8 cellular contexts compared by ENCODE assay signal in genomic region chr20:63521602-63522001, GRCh38. TPM values are rescaled to one million over a fixed set of nuclear protein-coding genes. Genes with fewer than 3 reads are reported as not detected.
A peak's percentile ranks its signal among the peaks of the same experiment; 100 is the strongest.
DNase-seq lines count a peak whose midpoint lies in the region; ATAC-seq, FAIRE-seq and TF ChIP-seq lines count a peak whose summit lies in the region.

No MANE protein-coding gene starts in this region.

- peak overlapping the region; percentile 94 for H2AK9ac ChIP-seq in IMR-90 (replicated peaks; ENCODE audit: low read depth, low read length, poor library complexity)

- peak overlapping the region; percentile 90 for H3K27ac ChIP-seq in IMR-90 (ENCODE audit: insufficient read depth, low read length)
- H3K27ac ChIP-seq in GM12878 (ENCODE audit: control insufficient read depth, insufficient read depth): peak overlapping the region; percentile 58; the same call in 1 of the 2 replicates
- peak overlapping the region; percentile 31 for H3K27ac ChIP-seq in stomach smooth muscle (ENCODE audit: low read length)

- H3K4me1 ChIP-seq in IMR-90 (ENCODE audit: control insufficient read depth, insufficient read depth, low read length) (peaks cover 13% of the 10 kb centered on the region), GM12878 (ENCODE audit: control insufficient read depth, insufficient read depth, low read length) (peaks cover 4% of the 10 kb centered on the region), stomach smooth muscle (ENCODE audit: control insufficient read depth, insufficient read depth, low read length) (peaks cover 21% of the 10 kb centered on the region)

- no peak for FAIRE-seq in GM12878 (lab: Jason Lieb, UNC)

- H3K18ac ChIP-seq in IMR-90 (ENCODE audit: low read depth, low read length): no peak overlapping the region

- ATAC-seq in IMR-90 (ENCODE audit: low read depth) (no peak), GM12878 (no peak), HG03039 (IDR thresholded peaks at IDR 0.05; ENCODE audit: unreplicated experiment) (no peak), GM18520 (IDR thresholded peaks at IDR 0.05; ENCODE audit: unreplicated experiment) (no peak)

- POLR2A ChIA-PET in IMR-90 (lab: Charles Lee; ENCODE audit: unreplicated experiment): interaction anchor here (1.1 kb wide), 1 partner anchor 24 kb away, joined by 3 read pairs; no protein-coding TSS in a partner anchor
- POLR2A ChIA-PET in GM12878 (lab: Charles Lee): interaction anchor here (0.6 to 3.8 kb wide), 10 partner anchors 8 to 220 kb away, joined by 3 to 33 read pairs (median 3); partner anchors contain the start of genes HELZ2 and PTK6

- H2AFZ ChIP-seq in IMR-90 (replicated peaks; ENCODE audit: low read length, poor library complexity) (peak overlapping the region; percentile 89), GM12878 (ENCODE audit: control insufficient read depth, low read depth, low read length) (no peak overlapping the region)

- H3K27me3 ChIP-seq in IMR-90 (ENCODE audit: control insufficient read depth, insufficient read depth, low read length): no peaks in the 10 kb centered on the region
- no peaks in the 10 kb centered on the region for H3K27me3 ChIP-seq in GM12878 (replicated peaks in 1 of 2; ENCODE audit: control insufficient read depth in 2 of 2, insufficient read depth in 2 of 2, low read length in 1 of 2)
- H3K27me3 ChIP-seq in kidney epithelial cell (ENCODE audit: control insufficient read depth, insufficient read depth, low read length): peaks cover 2% of the 10 kb centered on the region
- H3K27me3 ChIP-seq in stomach smooth muscle (ENCODE audit: control insufficient read depth in 1 of 2, insufficient read depth in 2 of 2, low read length in 2 of 2): no peaks in the 10 kb centered on the region

- peak overlapping the region; percentile 78; the same call in 1 of the 2 replicates for H3K14ac ChIP-seq in IMR-90 (replicated peaks; ENCODE audit: low read depth, low read length)

- WGBS in IMR-90 (ENCODE audit: extremely low coverage in 2 of 2, insufficient read length in 1 of 2), 2 experiments: 6% methylated on average over 3 of the region's 23 CpGs; no CpG with 5 or more reads in 1 of the 2 experiments
- WGBS in GM12878 (ENCODE audit: insufficient coverage, insufficient replicate concordance, low lambda C conversion rate, missing lambda C conversion rate): 89% methylated on average over 20 of the region's 23 CpGs

- dilution Hi-C loops in IMR-90 (cut with HindIII; ENCODE audit: low sequenced_read_pairs, unreplicated experiment): no loop called here

- TF ChIP-seq RAD21 in IMR-90 (IDR thresholded peaks at IDR 0.05; ENCODE audit: low read length) (no peak), GM12878 (IDR thresholded peaks at IDR 0.05; ENCODE audit: insufficient read depth, low read depth, low read length) (no peak)

- peak overlapping the region; percentile 78; the same call in 1 of the 2 replicates for H3K23ac ChIP-seq in IMR-90 (ENCODE audit: low read depth, low read length)

- H2BK20ac ChIP-seq in IMR-90 (ENCODE audit: low read depth, low read length): no peak overlapping the region

- RAD21 ChIA-PET in GM12878 (lab: Charles Lee; ENCODE audit: unreplicated experiment): interaction anchor here (2.4 kb wide), 1 partner anchor 16 kb away, joined by 20 read pairs; the partner anchor contains the start of gene PTK6

- H3K9ac ChIP-seq in IMR-90 (ENCODE audit: low read depth, low read length): peak overlapping the region; percentile 89
- peak overlapping the region; percentile 80 for H3K9ac ChIP-seq in GM12878 (ENCODE audit: control insufficient read depth, insufficient read depth, low read length)
- H3K9ac ChIP-seq in stomach smooth muscle (ENCODE audit: low read length in 2 of 2): peak overlapping the region; percentile 71 to 78

- peaks cover 8% of the 10 kb centered on the region for H3K79me2 ChIP-seq in GM12878 (ENCODE audit: control insufficient read depth, insufficient read depth, low read length)

- H2BK120ac ChIP-seq in IMR-90 (ENCODE audit: low read depth, low read length): no peak overlapping the region

- intact Hi-C loops in IMR-90 (cut with micrococcal nuclease) (no loop called here), GM12878 (cut with micrococcal nuclease; ENCODE audit: unreplicated experiment) (no loop called here)

- BruUV-seq in IMR-90 (replicated peaks; lab: Mats Ljungman, UMichigan): no TSS peak
- no TSS peak for BruUV-seq in GM12878 (replicated peaks; lab: Mats Ljungman, UMichigan)

- H3K9me3 ChIP-seq in IMR-90 (ENCODE audit: control insufficient read depth, insufficient read depth, low read length) (no peaks in the 10 kb centered on the region), GM12878 (replicated peaks; ENCODE audit: control insufficient read depth, insufficient read depth, low read length) (peaks cover 4% of the 10 kb centered on the region; the same call in 2 of the 3 replicates), stomach smooth muscle (ENCODE audit: control insufficient read depth in 2 of 2, low read length in 2 of 2) (no peaks in the 10 kb centered on the region)

- TF ChIP-seq POLR2A in IMR-90 (IDR thresholded peaks at IDR 0.05; ENCODE audit: low read depth, low read length): no peak
- TF ChIP-seq POLR2A in GM12878 (IDR thresholded peaks at IDR 0.05; ENCODE audit: low read depth, low read length): no peak

- H3K79me1 ChIP-seq in IMR-90 (ENCODE audit: low read depth in 1 of 2, low read length in 2 of 2): peaks cover 19 to 38% of the 10 kb centered on the region in 2 experiments

- H3K36me3 ChIP-seq in IMR-90 (ENCODE audit: control insufficient read depth, insufficient read depth, low read length) (peaks cover 23% of the 10 kb centered on the region), GM12878 (ENCODE audit: control insufficient read depth in 2 of 2, insufficient read depth in 2 of 2, low read length in 1 of 2) (peaks cover 0 to 2% of the 10 kb centered on the region in 2 experiments; a peak in 1 of 4 replicates), kidney epithelial cell (ENCODE audit: control insufficient read depth, insufficient read depth, low read length) (peaks cover 8% of the 10 kb centered on the region), stomach smooth muscle (ENCODE audit: control insufficient read depth in 2 of 2, insufficient read depth in 2 of 2, low read length in 2 of 2) (no peaks in the 10 kb centered on the region)

- DNase-seq in IMR-90 (no peak), GM12878 (ENCODE audit: low read depth, low spot score) (no peak), kidney epithelial cell (ENCODE audit: low read depth) (no peak), NCI-H1417 treated with DMSO at 0.1 percent for 48 hours (lab: John Stamatoyannopoulos, UW) (no peak), GM20000 (ENCODE audit: low spot score) (no peak)

- no peak overlapping the region for H4K91ac ChIP-seq in IMR-90 (ENCODE audit: insufficient read depth, low read depth, low read length)

- no peak overlapping the region for H3K56ac ChIP-seq in IMR-90 (ENCODE audit: extremely low read depth, insufficient read depth, low read length)

- H4K5ac ChIP-seq in IMR-90 (ENCODE audit: low read depth, low read length): no peak overlapping the region

- TF ChIP-seq EP300 in GM12878 (IDR thresholded peaks at IDR 0.05; ENCODE audit: borderline replicate concordance in 1 of 2, control insufficient read depth in 1 of 2, low read depth in 2 of 2, low read length in 2 of 2): no peak

- no peak overlapping the region for H2BK5ac ChIP-seq in IMR-90 (ENCODE audit: low read depth, low read length, poor library complexity, severe bottlenecking)

- H4K20me1 ChIP-seq in IMR-90 (ENCODE audit: insufficient read depth, low read length) (peaks cover 29% of the 10 kb centered on the region), GM12878 (ENCODE audit: control insufficient read depth, insufficient read depth) (no peaks in the 10 kb centered on the region)

- H3K4me2 ChIP-seq in IMR-90 (ENCODE audit: low read depth, low read length): peak overlapping the region; percentile 80
- H3K4me2 ChIP-seq in GM12878 (ENCODE audit: control insufficient read depth, insufficient read depth): peak overlapping the region; percentile 99

- H3K9me1 ChIP-seq in IMR-90 (ENCODE audit: insufficient read depth, low read length): peaks cover 11% of the 10 kb centered on the region; the same call in 1 of the 2 replicates

- H4K8ac ChIP-seq in IMR-90 (ENCODE audit: low read depth in 2 of 2, low read length in 2 of 2): peak overlapping the region in 1 of 2 experiments; percentile 37; a peak in 1 of 4 replicates

- no peak for TF ChIP-seq CTCF in IMR-90 (conservative IDR thresholded peaks at IDR 0.05; ENCODE audit: low read depth, low read length)
- TF ChIP-seq CTCF in GM12878 (IDR thresholded peaks at IDR 0.05 in 2 of 3, conservative IDR thresholded peaks at IDR 0.05 in 1 of 3; ENCODE audit: control insufficient read depth in 2 of 3, extremely low read depth in 1 of 3, insufficient read depth in 1 of 3, low read depth in 3 of 3, low read length in 3 of 3): no peak
- TF ChIP-seq CTCF in kidney epithelial cell (IDR thresholded peaks at IDR 0.05; ENCODE audit: insufficient read depth, low read length, poor library complexity, severe bottlenecking): no peak
- no peak for TF ChIP-seq CTCF in GM20000 (IDR thresholded peaks at IDR 0.05; ENCODE audit: extremely low read depth, missing control alignments)

- H3K4me3 ChIP-seq in IMR-90 (ENCODE audit: insufficient read depth, low read depth, low read length) (peak overlapping the region; percentile 97), GM12878 (peak overlapping the region; percentile 86), kidney epithelial cell (ENCODE audit: low read depth, low read length) (peak overlapping the region; percentile 86), stomach smooth muscle (ENCODE audit: low read length in 2 of 2) (peak overlapping the region; percentile 79 to 88)

- H2BK15ac ChIP-seq in IMR-90 (ENCODE audit: low read depth, low read length): no peak overlapping the region

- in situ Hi-C loops in IMR-90 (cut with MboI; ENCODE audit: low sequenced_read_pairs): no loop called here
- in situ Hi-C loops in GM12878 (cut with MboI): no loop called here

- SMC1A ChIA-PET in GM12878 (lab: Charles Lee; ENCODE audit: uncharacterized antibody, unreplicated experiment): interaction anchor here (1.2 kb wide), 1 partner anchor 80 kb away, joined by 7 read pairs; no protein-coding TSS in a partner anchor

- H3K4ac ChIP-seq in IMR-90 (ENCODE audit: low read depth, low read length): peak overlapping the region; percentile 75; the same call in 1 of the 2 replicates

- CTCF ChIA-PET in IMR-90 (lab: Yijun Ruan, JAX): interaction anchor here (1.0 to 1.7 kb wide), 3 partner anchors 16 to 26 kb away, joined by 4 read pairs; partner anchors contain the start of gene PTK6
- CTCF ChIA-PET in GM12878 (lab: Yijun Ruan, JAX): interaction anchor here (0.6 to 2.1 kb wide), 5 partner anchors 16 to 517 kb away, joined by 3 to 10 read pairs (median 3); partner anchors contain the start of genes PTK6 and RTEL1

- H2AK5ac ChIP-seq in IMR-90 (ENCODE audit: low read depth, low read length): peak overlapping the region; percentile 59

RNA-seq across cellular contexts. Expression of gene PPDPF, which starts 1.0 kb away (rescaled TPM):
- 12.9 and 17.2 TPM in 2 replicates for total RNA-seq in IMR-90 (2012; rRNA removed)
- polyA plus RNA-seq in IMR-90 (2012; rRNA removed): 171 and 200 TPM in 2 replicates
- polyA plus RNA-seq in IMR-90 (2012; cell fraction: cytosol; rRNA removed): 100 and 301 TPM in 2 replicates
- 38.4 and 113 TPM in 2 replicates for polyA plus RNA-seq in IMR-90 (2012; cell fraction: nucleus; rRNA removed; ENCODE audit: low replicate concordance)
- total RNA-seq in GM12878 (2013; cell fraction: nucleolus; rRNA removed): 19.4 and 22.6 TPM in 2 replicates
- 36.8 and 47.6 TPM in 2 replicates for total RNA-seq in GM12878 (2014; rRNA removed)
- 3.2 and 5.1 TPM in 2 replicates for total RNA-seq in GM12878 (2014; rRNA removed; fragmentation: Illumina TruSeq; extraction: Trizol)
- total RNA-seq in GM12878 (2021): 154 TPM in 2 replicates
- 9.0 TPM for polyA plus RNA-seq in GM12878 (2011; ENCODE audit: low read depth)
- 0.72 and 1.5 TPM in 2 replicates for polyA plus RNA-seq in GM12878 (2011; rRNA removed)
- polyA plus RNA-seq in GM12878 (2011; cell fraction: cytosol; rRNA removed): 6.2 and 8.5 TPM in 2 replicates
- 12.2 and 16.6 TPM in 2 replicates for polyA plus RNA-seq in GM12878 (2011; cell fraction: nucleus; rRNA removed)
- 103 and 151 TPM in 2 replicates for polyA plus RNA-seq in GM12878 (2012)
- 5.2 TPM in 1 of 2 replicates, not detected in the other for polyA plus RNA-seq in GM12878 (2014; fragmentation: Illumina TruSeq; extraction: Trizol)
- polyA plus RNA-seq in GM12878 (2014; fragmentation: Nextera tagmentation; extraction: Ambion mirVana): 1 to 10 TPM in 1 of 2 experiments, under 1 TPM in 1; 0.32 to 2.8 TPM
- polyA plus RNA-seq in GM12878 (2014; rRNA removed): 77.6 and 87.7 TPM in 2 replicates
- polyA plus RNA-seq in GM12878 (2016; fragmentation: Nextera tagmentation; extraction: Ambion mirVana): 10 to 100 TPM; 40.3 to 42.9 TPM
- 0.95 and 4.6 TPM in 2 replicates for polyA minus RNA-seq in GM12878 (2011; rRNA and poly(A)+ RNA removed)
- 33.7 and 62.3 TPM in 2 replicates for polyA minus RNA-seq in GM12878 (2011; cell fraction: cytosol; rRNA and poly(A)+ RNA removed)
- 11.4 and 14.4 TPM in 2 replicates for polyA minus RNA-seq in GM12878 (2011; cell fraction: nucleus; rRNA and poly(A)+ RNA removed)
- 114 and 211 TPM in 2 replicates for total RNA-seq in kidney epithelial cell

RNA-seq across cellular contexts. Expression of gene PTK6, which starts 15.6 kb away (rescaled TPM):
- not detected in 2 replicates for total RNA-seq in IMR-90 (2012; rRNA removed)
- 0.07 TPM in 1 of 2 replicates, not detected in the other for polyA plus RNA-seq in IMR-90 (2012; rRNA removed)
- polyA plus RNA-seq in IMR-90 (2012; cell fraction: cytosol; rRNA removed): 0.03 and 0.04 TPM in 2 replicates
- 0.19 and 0.28 TPM in 2 replicates for polyA plus RNA-seq in IMR-90 (2012; cell fraction: nucleus; rRNA removed; ENCODE audit: low replicate concordance)
- total RNA-seq in GM12878 (2013; cell fraction: nucleolus; rRNA removed): 0.23 and 0.39 TPM in 2 replicates
- not detected in 2 replicates for total RNA-seq in GM12878 (2014; rRNA removed)
- 0.09 TPM in 1 of 2 replicates, not detected in the other for total RNA-seq in GM12878 (2014; rRNA removed; fragmentation: Illumina TruSeq; extraction: Trizol)
- total RNA-seq in GM12878 (2021): 0.21 and 0.24 TPM in 2 replicates
- 0.22 TPM for polyA plus RNA-seq in GM12878 (2011; ENCODE audit: low read depth)
- 0.20 and 0.32 TPM in 2 replicates for polyA plus RNA-seq in GM12878 (2011; rRNA removed)
- 0.34 and 0.37 TPM in 2 replicates for polyA plus RNA-seq in GM12878 (2011; cell fraction: cytosol; rRNA removed)
- 0.86 and 1.2 TPM in 2 replicates for polyA plus RNA-seq in GM12878 (2011; cell fraction: nucleus; rRNA removed)
- 0.32 and 0.45 TPM in 2 replicates for polyA plus RNA-seq in GM12878 (2012)
- polyA plus RNA-seq in GM12878 (2014; fragmentation: Illumina TruSeq; extraction: Trizol): 0.04 TPM in 1 of 2 replicates, not detected in the other
- under 1 TPM in 1 of 2 experiments, not detected in 1; 0.02 TPM for polyA plus RNA-seq in GM12878 (2014; fragmentation: Nextera tagmentation; extraction: Ambion mirVana)
- polyA plus RNA-seq in GM12878 (2014; rRNA removed): 0.14 and 0.28 TPM in 2 replicates
- polyA plus RNA-seq in GM12878 (2016; fragmentation: Nextera tagmentation; extraction: Ambion mirVana): under 1 TPM in 1 of 2 experiments, not detected in 1; 0.08 TPM
- 0.22 and 0.36 TPM in 2 replicates for polyA minus RNA-seq in GM12878 (2011; rRNA and poly(A)+ RNA removed)
- 0.52 TPM in 1 of 2 replicates, not detected in the other for polyA minus RNA-seq in GM12878 (2011; cell fraction: cytosol; rRNA and poly(A)+ RNA removed)
- polyA minus RNA-seq in GM12878 (2011; cell fraction: nucleus; rRNA and poly(A)+ RNA removed): 0.19 and 0.24 TPM in 2 replicates
- 0.33 and 0.55 TPM in 2 replicates for total RNA-seq in kidney epithelial cell

RNA-seq across cellular contexts. Expression of gene EEF1A2, which starts 22.7 kb away (rescaled TPM):
- total RNA-seq in IMR-90 (2012; rRNA removed): 1.3 and 2.2 TPM in 2 replicates
- 3.2 and 4.6 TPM in 2 replicates for polyA plus RNA-seq in IMR-90 (2012; rRNA removed)
- polyA plus RNA-seq in IMR-90 (2012; cell fraction: cytosol; rRNA removed): 3.8 and 11.2 TPM in 2 replicates
- 4.7 and 11.2 TPM in 2 replicates for polyA plus RNA-seq in IMR-90 (2012; cell fraction: nucleus; rRNA removed; ENCODE audit: low replicate concordance)
- total RNA-seq in GM12878 (2013; cell fraction: nucleolus; rRNA removed): not detected in 2 replicates
- total RNA-seq in GM12878 (2014; rRNA removed): not detected in 2 replicates
- total RNA-seq in GM12878 (2014; rRNA removed; fragmentation: Illumina TruSeq; extraction: Trizol): not detected in 2 replicates
- 0.56 and 0.74 TPM in 2 replicates for total RNA-seq in GM12878 (2021)
- polyA plus RNA-seq in GM12878 (2011; ENCODE audit: low read depth): not detected
- not detected in 2 replicates for polyA plus RNA-seq in GM12878 (2011; rRNA removed)
- 0.04 TPM in 1 of 2 replicates, not detected in the other for polyA plus RNA-seq in GM12878 (2011; cell fraction: cytosol; rRNA removed)
- 0.13 TPM in 1 of 2 replicates, not detected in the other for polyA plus RNA-seq in GM12878 (2011; cell fraction: nucleus; rRNA removed)
- polyA plus RNA-seq in GM12878 (2012): 0.50 and 0.77 TPM in 2 replicates
- polyA plus RNA-seq in GM12878 (2014; fragmentation: Illumina TruSeq; extraction: Trizol): not detected in 2 replicates
- polyA plus RNA-seq in GM12878 (2014; fragmentation: Nextera tagmentation; extraction: Ambion mirVana): not detected
- not detected in 2 replicates for polyA plus RNA-seq in GM12878 (2014; rRNA removed)
- polyA plus RNA-seq in GM12878 (2016; fragmentation: Nextera tagmentation; extraction: Ambion mirVana): not detected
- polyA minus RNA-seq in GM12878 (2011; rRNA and poly(A)+ RNA removed): not detected in 2 replicates
- not detected in 2 replicates for polyA minus RNA-seq in GM12878 (2011; cell fraction: cytosol; rRNA and poly(A)+ RNA removed)
- not detected in 2 replicates for polyA minus RNA-seq in GM12878 (2011; cell fraction: nucleus; rRNA and poly(A)+ RNA removed)
- 14.9 and 18.0 TPM in 2 replicates for total RNA-seq in kidney epithelial cell

RNA-seq across cellular contexts. Expression of gene SRMS, which starts 25.9 kb away (rescaled TPM):
- total RNA-seq in IMR-90 (2012; rRNA removed) (not detected in 2 replicates), GM12878 (2014; rRNA removed) (not detected in 2 replicates), GM12878 (2014; rRNA removed; fragmentation: Illumina TruSeq; extraction: Trizol) (not detected in 2 replicates), GM12878 (2021) (not detected in 2 replicates), kidney epithelial cell (0.48 TPM in 1 of 2 replicates, not detected in the other)
- polyA plus RNA-seq in IMR-90 (2012; rRNA removed) (not detected in 2 replicates), GM12878 (2011; rRNA removed) (0.07 TPM in 1 of 2 replicates, not detected in the other), GM12878 (2014; fragmentation: Illumina TruSeq; extraction: Trizol) (not detected in 2 replicates), GM12878 (2014; fragmentation: Nextera tagmentation; extraction: Ambion mirVana) (not detected), GM12878 (2014; rRNA removed) (0.14 TPM in 1 of 2 replicates, not detected in the other), GM12878 (2016; fragmentation: Nextera tagmentation; extraction: Ambion mirVana) (not detected)
- not detected in 2 replicates for polyA plus RNA-seq in IMR-90 (2012; cell fraction: cytosol; rRNA removed)
- not detected in 2 replicates for polyA plus RNA-seq in IMR-90 (2012; cell fraction: nucleus; rRNA removed; ENCODE audit: low replicate concordance)
- not detected in 2 replicates for total RNA-seq in GM12878 (2013; cell fraction: nucleolus; rRNA removed)
- not detected for polyA plus RNA-seq in GM12878 (2011; ENCODE audit: low read depth)
- 0.07 and 0.15 TPM in 2 replicates for polyA plus RNA-seq in GM12878 (2011; cell fraction: cytosol; rRNA removed)
- polyA plus RNA-seq in GM12878 (2011; cell fraction: nucleus; rRNA removed): 0.31 and 0.34 TPM in 2 replicates
- not detected in 2 replicates for polyA plus RNA-seq in GM12878 (2012)
- not detected in 2 replicates for polyA minus RNA-seq in GM12878 (2011; rRNA and poly(A)+ RNA removed)
- polyA minus RNA-seq in GM12878 (2011; cell fraction: cytosol; rRNA and poly(A)+ RNA removed): not detected in 2 replicates
- not detected in 2 replicates for polyA minus RNA-seq in GM12878 (2011; cell fraction: nucleus; rRNA and poly(A)+ RNA removed)

RNA-seq across cellular contexts. Expression of gene FNDC11, which starts 32.4 kb away (rescaled TPM):
- total RNA-seq in IMR-90 (2012; rRNA removed) (0.28 and 0.36 TPM in 2 replicates), GM12878 (2014; rRNA removed) (0.40 and 0.54 TPM in 2 replicates), GM12878 (2014; rRNA removed; fragmentation: Illumina TruSeq; extraction: Trizol) (0.09 TPM in 1 of 2 replicates, not detected in the other), GM12878 (2021) (0.72 and 0.77 TPM in 2 replicates), kidney epithelial cell (0.68 and 1.1 TPM in 2 replicates)
- polyA plus RNA-seq in IMR-90 (2012; rRNA removed) (1.0 and 1.6 TPM in 2 replicates), GM12878 (2011; rRNA removed) (0.26 and 0.31 TPM in 2 replicates), GM12878 (2014; fragmentation: Illumina TruSeq; extraction: Trizol) (0.09 TPM in 1 of 2 replicates, not detected in the other), GM12878 (2014; fragmentation: Nextera tagmentation; extraction: Ambion mirVana) (not detected), GM12878 (2014; rRNA removed) (0.37 and 1.0 TPM in 2 replicates), GM12878 (2016; fragmentation: Nextera tagmentation; extraction: Ambion mirVana) (under 1 TPM; 0.24 to 0.37 TPM)
- polyA plus RNA-seq in IMR-90 (2012; cell fraction: cytosol; rRNA removed): 0.57 and 1.9 TPM in 2 replicates
- polyA plus RNA-seq in IMR-90 (2012; cell fraction: nucleus; rRNA removed; ENCODE audit: low replicate concordance): 3.1 and 7.9 TPM in 2 replicates
- 0.81 and 1.9 TPM in 2 replicates for total RNA-seq in GM12878 (2013; cell fraction: nucleolus; rRNA removed)
- polyA plus RNA-seq in GM12878 (2011; ENCODE audit: low read depth): not detected
- polyA plus RNA-seq in GM12878 (2011; cell fraction: cytosol; rRNA removed): 0.93 and 1.2 TPM in 2 replicates
- 5.7 and 6.0 TPM in 2 replicates for polyA plus RNA-seq in GM12878 (2011; cell fraction: nucleus; rRNA removed)
- 0.24 and 0.52 TPM in 2 replicates for polyA plus RNA-seq in GM12878 (2012)
- 0.37 and 0.62 TPM in 2 replicates for polyA minus RNA-seq in GM12878 (2011; rRNA and poly(A)+ RNA removed)
- polyA minus RNA-seq in GM12878 (2011; cell fraction: cytosol; rRNA and poly(A)+ RNA removed): 0.80 TPM in 1 of 2 replicates, not detected in the other
- polyA minus RNA-seq in GM12878 (2011; cell fraction: nucleus; rRNA and poly(A)+ RNA removed): 1.2 and 1.5 TPM in 2 replicates

Comparison
In these comparisons a context has a peak if more than half of its experiments do, and no peak if none do; other contexts are left out.
1. H3K27ac ChIP-seq: peak in every context shown above with its lines; median percentile 90 in IMR-90; 58 in GM12878; 31 in stomach smooth muscle.